ENCODE assay signal across 9 cellular contexts in the genomic region with DNA sequence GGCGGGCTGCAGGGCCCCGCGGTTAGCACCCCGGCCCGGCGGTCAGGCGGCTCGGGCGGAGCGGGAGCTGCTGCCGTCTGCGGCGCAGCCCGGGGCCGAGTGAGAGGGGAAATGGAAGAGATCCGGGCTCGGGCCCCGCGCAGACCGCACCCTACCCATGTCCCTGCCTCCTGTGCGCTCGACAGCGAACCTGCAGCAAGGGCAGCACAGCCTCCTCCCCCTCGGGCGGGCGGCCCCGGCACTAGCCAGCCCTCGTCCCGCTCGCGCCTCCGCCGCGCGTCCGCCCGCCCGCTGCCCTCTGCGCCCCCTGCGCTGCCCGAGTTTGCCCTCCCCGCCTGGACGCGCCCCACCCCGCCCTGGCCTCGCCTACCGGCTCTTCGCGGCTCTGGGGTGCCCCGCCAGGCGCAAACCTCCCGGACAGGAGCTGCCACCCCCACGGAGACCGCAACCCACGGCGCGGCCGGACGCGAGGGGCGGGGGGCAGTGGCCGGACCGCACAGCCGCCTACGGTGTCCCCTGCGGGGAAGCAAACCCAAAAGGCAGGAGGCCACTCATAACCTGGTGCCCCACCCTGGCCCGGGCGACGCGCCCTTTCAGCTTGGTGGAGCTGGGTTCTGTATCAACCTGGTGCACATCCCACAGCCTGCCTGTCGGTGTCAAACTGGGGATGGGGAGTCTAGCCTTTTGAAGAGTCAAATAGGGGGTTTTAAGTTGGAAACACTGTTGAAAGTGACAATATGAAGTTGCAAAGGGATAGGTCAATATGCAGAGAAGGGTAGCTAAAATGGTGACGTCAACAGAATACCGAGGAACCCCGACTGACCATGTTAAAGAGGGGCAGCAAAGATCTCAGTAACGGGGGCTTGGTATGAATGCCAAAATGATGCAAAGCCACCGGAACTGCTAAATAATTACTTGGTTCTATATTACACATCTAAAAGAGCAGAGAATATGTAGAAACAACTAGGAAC. TPM values are rescaled to one million over a fixed set of nuclear protein-coding genes. Genes with fewer than 3 reads are reported as not detected.
DNase-seq lines count a peak whose midpoint lies in the region; ATAC-seq lines count a peak whose summit lies in the region.
"Had no signal": no experiment of that assay in that cellular context is flagged by ENCODE, and none has a peak within 500 bp of the region (broad histone marks: within the 10 kb centered on the region; RNA-seq: fewer than 3 reads in every experiment).

Gene IHH, minus strand, starts transcription at position 101 of the 971 bp plus-strand sequence. CDS start 454 bp downstream, outside the sequence.

- peaks cover 19% of the 10 kb centered on the region for H3K4me1 Mint-ChIP-seq in activated CD4-positive, alpha-beta T cell treated with anti-CD3 and anti-CD28 coated beads for 36 hours
- peaks cover 21% of the 10 kb centered on the region for H3K4me1 Mint-ChIP-seq in activated CD8-positive, alpha-beta T cell treated with anti-CD3 and anti-CD28 coated beads, Interleukin-2, amount 10 ng/mL, durations not matched to agents 7 days and 5 days (ENCODE audit: low read depth)
- peaks cover 23% of the 10 kb centered on the region for H3K4me1 Mint-ChIP-seq in stimulated activated naive CD8-positive, alpha-beta T cell treated with anti-CD3 and anti-CD28 coated beads, Interleukin-15, Interleukin-2, amounts not matched to agents 100 ng/mL and 50 ng/mL, for 24 hours (ENCODE audit: low read depth)

- intact Hi-C loops in activated CD4-positive, alpha-beta T cell treated with anti-CD3 and anti-CD28 coated beads for 36 hours (cut with DNase I, micrococcal nuclease) = no loop called here

- H3K36me3 Mint-ChIP-seq in activated CD4-positive, alpha-beta T cell treated with anti-CD3 and anti-CD28 coated beads for 36 hours (ENCODE audit: low read depth) = no peaks in the 10 kb centered on the region
- H3K36me3 Mint-ChIP-seq in activated CD8-positive, alpha-beta T cell treated with anti-CD3 and anti-CD28 coated beads, Interleukin-2, amount 10 ng/mL, durations not matched to agents 7 days and 5 days (ENCODE audit: low read depth) = no peaks in the 10 kb centered on the region
- H3K36me3 Mint-ChIP-seq in stimulated activated naive CD8-positive, alpha-beta T cell treated with anti-CD3 and anti-CD28 coated beads, Interleukin-15, Interleukin-2, amounts not matched to agents 100 ng/mL and 50 ng/mL, for 24 hours (ENCODE audit: low read depth) = no peaks in the 10 kb centered on the region

- CTCF ChIA-PET in activated CD4-positive, alpha-beta T cell treated with anti-CD3 and anti-CD28 coated beads for 36 hours (lab: Charles Lee) = interaction anchor here (0.7 to 8.9 kb wide), 7 partner anchors 13 to 351 kb away, joined by 3 to 125 read pairs (median 3); partner anchors contain the start of gene TTLL4
- CTCF ChIA-PET in activated CD8-positive, alpha-beta T cell treated with anti-CD3 and anti-CD28 coated beads, Interleukin-2, amount 10 ng/mL, durations not matched to agents 7 days and 5 days (lab: Charles Lee) = interaction anchor here (1.0 to 5.8 kb wide), 5 partner anchors 10 to 81 kb away, joined by 3 to 64 read pairs (median 7); no protein-coding TSS in a partner anchor

- POLR2A ChIA-PET in activated CD4-positive, alpha-beta T cell treated with anti-CD3 and anti-CD28 coated beads for 36 hours (lab: Charles Lee) = no interaction called here
- POLR2A ChIA-PET in activated CD8-positive, alpha-beta T cell treated with anti-CD3 and anti-CD28 coated beads, Interleukin-2, amount 10 ng/mL, durations not matched to agents 7 days and 5 days (lab: Charles Lee) = no interaction called here

- peaks cover 57% of the 10 kb centered on the region for H3K27me3 Mint-ChIP-seq in activated CD4-positive, alpha-beta T cell treated with anti-CD3 and anti-CD28 coated beads for 36 hours
- peaks cover 77% of the 10 kb centered on the region for H3K27me3 Mint-ChIP-seq in activated CD8-positive, alpha-beta T cell treated with anti-CD3 and anti-CD28 coated beads, Interleukin-2, amount 10 ng/mL, durations not matched to agents 7 days and 5 days (ENCODE audit: low read depth)
- peaks cover 65% of the 10 kb centered on the region for H3K27me3 Mint-ChIP-seq in stimulated activated naive CD8-positive, alpha-beta T cell treated with anti-CD3 and anti-CD28 coated beads, Interleukin-15, Interleukin-2, amounts not matched to agents 100 ng/mL and 50 ng/mL, for 24 hours

- DNase-seq in activated CD4-positive, alpha-beta T cell treated with anti-CD3 and anti-CD28 coated beads for 36 hours = peak; percentile 31
- no peak for DNase-seq in activated CD4-positive, alpha-beta T cell treated with anti-CD3 and anti-CD28 coated beads for 4 hours
- peak; percentile 28 for DNase-seq in activated CD8-positive, alpha-beta T cell treated with anti-CD3 and anti-CD28 coated beads, Interleukin-2, amount 10 ng/mL, durations not matched to agents 7 days and 5 days
- DNase-seq in iPS-NIHi7 (ENCODE audit: extremely low spot score) (peak; percentile 63), NCI-H446 (lab: John Stamatoyannopoulos, UW) (no peak)

- no peak within 1 kb of the TSS for H3K27ac Mint-ChIP-seq in activated CD4-positive, alpha-beta T cell treated with anti-CD3 and anti-CD28 coated beads for 36 hours
- no peak within 1 kb of the TSS for H3K27ac Mint-ChIP-seq in activated CD8-positive, alpha-beta T cell treated with anti-CD3 and anti-CD28 coated beads, Interleukin-2, amount 10 ng/mL, durations not matched to agents 7 days and 5 days
- H3K27ac Mint-ChIP-seq in stimulated activated naive CD8-positive, alpha-beta T cell treated with anti-CD3 and anti-CD28 coated beads, Interleukin-15, Interleukin-2, amounts not matched to agents 100 ng/mL and 50 ng/mL, for 24 hours = no peak within 1 kb of the TSS

- no peaks in the 10 kb centered on the region for H3K9me3 Mint-ChIP-seq in activated CD4-positive, alpha-beta T cell treated with anti-CD3 and anti-CD28 coated beads for 36 hours (ENCODE audit: low read depth)
- no peaks in the 10 kb centered on the region for H3K9me3 Mint-ChIP-seq in activated CD8-positive, alpha-beta T cell treated with anti-CD3 and anti-CD28 coated beads, Interleukin-2, amount 10 ng/mL, durations not matched to agents 7 days and 5 days (ENCODE audit: insufficient read depth)
- no peaks in the 10 kb centered on the region for H3K9me3 Mint-ChIP-seq in stimulated activated naive CD8-positive, alpha-beta T cell treated with anti-CD3 and anti-CD28 coated beads, Interleukin-15, Interleukin-2, amounts not matched to agents 100 ng/mL and 50 ng/mL, for 24 hours

- no peak for ATAC-seq in activated CD4-positive, alpha-beta T cell treated with anti-CD3 and anti-CD28 coated beads for 36 hours
- ATAC-seq in activated CD8-positive, alpha-beta T cell treated with anti-CD3 and anti-CD28 coated beads, Interleukin-2, amount 10 ng/mL, durations not matched to agents 7 days and 5 days = peak; percentile 32
- ATAC-seq in GM18502 (IDR thresholded peaks at IDR 0.05; ENCODE audit: poor library complexity, unreplicated experiment) = no peak
- no peak for ATAC-seq in activated CD4-positive, CD25-positive, alpha-beta regulatory T cell treated with anti-CD3 and anti-CD28 coated beads, Interleukin-2, amount 50 U/mL, for 24 hours

- peak within 1 kb of the TSS; percentile 15 for H3K4me3 Mint-ChIP-seq in activated CD4-positive, alpha-beta T cell treated with anti-CD3 and anti-CD28 coated beads for 36 hours
- peak within 1 kb of the TSS; percentile 51 for H3K4me3 Mint-ChIP-seq in activated CD8-positive, alpha-beta T cell treated with anti-CD3 and anti-CD28 coated beads, Interleukin-2, amount 10 ng/mL, durations not matched to agents 7 days and 5 days
- peak within 1 kb of the TSS; percentile 56 for H3K4me3 Mint-ChIP-seq in stimulated activated naive CD8-positive, alpha-beta T cell treated with anti-CD3 and anti-CD28 coated beads, Interleukin-15, Interleukin-2, amounts not matched to agents 100 ng/mL and 50 ng/mL, for 24 hours

RNA-seq across cellular contexts. Expression of gene IHH, which starts in this region (rescaled TPM):
- under 1 TPM in 1 of 2 experiments, not detected in 1; 0.12 TPM for total RNA-seq in activated CD4-positive, alpha-beta T cell treated with anti-CD3 and anti-CD28 coated beads for 36 hours
- not detected for total RNA-seq in activated CD8-positive, alpha-beta T cell treated with anti-CD3 and anti-CD28 coated beads, Interleukin-2, amount 10 ng/mL, durations not matched to agents 7 days and 5 days
- total RNA-seq: LHCN-M2 had no signal

Comparison
In these comparisons a context has a peak if more than half of its experiments do, and no peak if none do; other contexts are left out.
1. Peak in DNase-seq in activated CD4-positive, alpha-beta T cell treated with anti-CD3 and anti-CD28 coated beads for 36 hours; RNA of the gene not detected or under 1 TPM.
2. Peak in DNase-seq and ATAC-seq in activated CD8-positive, alpha-beta T cell treated with anti-CD3 and anti-CD28 coated beads, Interleukin-2, amount 10 ng/mL, durations not matched to agents 7 days and 5 days; RNA of the gene not detected or under 1 TPM.